In genomic region chr1:53065391-53065790, GRCh38 we compare ENCODE assay signal across 19 cellular contexts. TPM values are rescaled to one million over a fixed set of nuclear protein-coding genes. Genes with fewer than 3 reads are reported as not detected.
DNase-seq lines count a peak whose midpoint lies in the region; ATAC-seq, FAIRE-seq and TF ChIP-seq lines count a peak whose summit lies in the region.
"Had no signal": no experiment of that assay in that cellular context is flagged by ENCODE, and none has a peak within 500 bp of the region (broad histone marks: within the 10 kb centered on the region; RNA-seq: fewer than 3 reads in every experiment).

No MANE protein-coding gene starts in this region.

- H3K9ac ChIP-seq in endodermal cell (ENCODE audit: extremely low read depth, low read length, poor library complexity, severe bottlenecking): no peak overlapping the region
- H3K9ac ChIP-seq: BLaER1 treated with 17β-estradiol and CSF1 and Interleukin-3, amounts not matched to agents 10 nM and 100 nM had no signal

- no peak for TF ChIP-seq POLR2A in H54 (IDR thresholded peaks at IDR 0.05; ENCODE audit: low read depth, low read length)

- intact Hi-C loops in Right ventricle myocardium superior (cut with DNase I): no loop called here

- H3K4me3 Mint-ChIP-seq in endodermal cell: no peak overlapping the region
- H3K4me3 Mint-ChIP-seq in neural crest cell: peak overlapping the region; percentile 42

- H3K9me3 ChIP-seq in right atrium auricular region (no peaks in the 10 kb centered on the region), endodermal cell (ENCODE audit: control insufficient read depth, low read length) (no peaks in the 10 kb centered on the region)
- H3K9me3 ChIP-seq: A549, SJSA1 had no signal

- WGBS in endodermal cell (ENCODE audit: insufficient coverage in 1 of 2, insufficient read length in 1 of 2), 2 experiments: 90 to 91% methylated on average over 6 to 7 of the region's 7 CpGs

- H3K27ac Mint-ChIP-seq in endodermal cell: no peak overlapping the region
- H3K27ac Mint-ChIP-seq in neural crest cell (ENCODE audit: unreplicated experiment): no peak overlapping the region

- no peak for TF ChIP-seq CTCF in right atrium auricular region (IDR thresholded peaks at IDR 0.05)
- peak; percentile 18 for TF ChIP-seq CTCF in endodermal cell (conservative IDR thresholded peaks at IDR 0.05)
- no peak for TF ChIP-seq CTCF in neural crest cell (conservative IDR thresholded peaks at IDR 0.05)

- H3K27me3 ChIP-seq in right atrium auricular region (no peaks in the 10 kb centered on the region), endodermal cell (ENCODE audit: control insufficient read depth, insufficient read depth, low read length, poor library complexity, severe bottlenecking) (peaks cover 73% of the 10 kb centered on the region)
- H3K27me3 ChIP-seq: SJSA1 had no signal

- H3K4me1 Mint-ChIP-seq in endodermal cell (peaks cover 5% of the 10 kb centered on the region), neural crest cell (peaks cover 7% of the 10 kb centered on the region)

- H3K4me1 ChIP-seq in right atrium auricular region: peaks cover 0 to 35% of the 10 kb centered on the region in 2 donors
- H3K4me1 ChIP-seq in endodermal cell (ENCODE audit: control insufficient read depth, insufficient read depth, low read length): peaks cover 7% of the 10 kb centered on the region
- H3K4me1 ChIP-seq: A549; BLaER1 treated with 17β-estradiol and CSF1 and Interleukin-3, amounts not matched to agents 10 nM and 100 nM had no signal

- FAIRE-seq in H54 (lab: Jason Lieb, UNC): no peak
- FAIRE-seq: A549, GM19239 had no signal

- H3K36me3 ChIP-seq in right atrium auricular region (no peaks in the 10 kb centered on the region), endodermal cell (ENCODE audit: control insufficient read depth, insufficient read depth, low read length) (no peaks in the 10 kb centered on the region)
- H3K36me3 ChIP-seq: BLaER1 treated with 17β-estradiol and CSF1 and Interleukin-3, amounts not matched to agents 10 nM and 100 nM; SJSA1 had no signal

- H3K36me3 Mint-ChIP-seq in endodermal cell (ENCODE audit: low read depth) (no peaks in the 10 kb centered on the region), neural crest cell (ENCODE audit: low read depth) (no peaks in the 10 kb centered on the region)

- peak; percentile 55 for DNase-seq in right atrium auricular region (ENCODE audit: low spot score)
- no peak for DNase-seq in Right ventricle myocardium superior
- peak; percentile 59 for DNase-seq in endodermal cell
- no peak for DNase-seq in neural crest cell (ENCODE audit: low read depth, low spot score)
- no peak for DNase-seq in NOMO-1 treated with dmso at 0.1 percent for 144 hours (lab: John Stamatoyannopoulos, UW; ENCODE audit: unreplicated experiment)
- no peak for DNase-seq in H54 (ENCODE audit: insufficient read length, low spot score)
- DNase-seq: KG1, NCI-H1048, NCI-H1436 treated with DMSO at 0.1 percent for 48 hours, NCI-H2029 treated with DMSO at 0.1 percent for 48 hours, NCI-H510A treated with DMSO at 0.1 percent for 48 hours, NCI-H82, PC-9 had no signal

- H3K27ac ChIP-seq in right atrium auricular region (no peak overlapping the region), endodermal cell (ENCODE audit: low read depth, low read length) (no peak overlapping the region)
- H3K27ac ChIP-seq: A549; BLaER1 treated with 17β-estradiol and CSF1 and Interleukin-3, amounts not matched to agents 10 nM and 100 nM; PC-9; SJSA1 had no signal

- ATAC-seq in Right ventricle myocardium superior (ENCODE audit: poor library complexity) (no peak), GM21529 (IDR thresholded peaks at IDR 0.05; ENCODE audit: unreplicated experiment) (no peak)
- ATAC-seq: A549 had no signal

- H3K4me3 ChIP-seq in right atrium auricular region: no peak overlapping the region
- no peak overlapping the region for H3K4me3 ChIP-seq in endodermal cell (ENCODE audit: low read length)
- H3K4me3 ChIP-seq: A549; BLaER1 treated with 17β-estradiol and CSF1 and Interleukin-3, amounts not matched to agents 10 nM and 100 nM; PC-9; SJSA1 had no signal

- H3K9me3 Mint-ChIP-seq in endodermal cell: no peaks in the 10 kb centered on the region
- no peaks in the 10 kb centered on the region for H3K9me3 Mint-ChIP-seq in neural crest cell

- H3K27me3 Mint-ChIP-seq in endodermal cell (ENCODE audit: insufficient read depth) (peaks cover 59% of the 10 kb centered on the region), neural crest cell (ENCODE audit: low read depth) (peaks cover 47% of the 10 kb centered on the region)

RNA-seq across cellular contexts. Expression of gene PODN, which starts 3.4 kb away (rescaled TPM):
- total RNA-seq in right atrium auricular region (10 to 100 TPM; 44.1 to 47.2 TPM), Right ventricle myocardium superior (30.1 TPM), endodermal cell (1 to 10 TPM; 3.0 to 3.6 TPM), neural crest cell (0.43 and 0.65 TPM in 2 replicates)
- 0.53 TPM for polyA plus RNA-seq in endodermal cell (2013, experiment 1 of 2)
- 0.70 TPM for polyA plus RNA-seq in endodermal cell (2013, experiment 2 of 2)
- total RNA-seq: MCF 10A, PC-9 had no signal

Comparison
In these comparisons a context has a peak if more than half of its experiments do, and no peak if none do; other contexts are left out.
1. DNase-seq: peak in right atrium auricular region (single experiment) and endodermal cell (single experiment); none in Right ventricle myocardium superior (single experiment), neural crest cell (single experiment), NOMO-1 treated with dmso at 0.1 percent for 144 hours (single experiment) and H54 (single experiment).